In genomic region chr7:47588704-47589225, GRCh38 we compare ENCODE assay signal across 31 cellular contexts. TPM values are rescaled to one million over a fixed set of nuclear protein-coding genes. Genes with fewer than 3 reads are reported as not detected.
DNase-seq lines count a peak whose midpoint lies in the region; ATAC-seq, FAIRE-seq and TF ChIP-seq lines count a peak whose summit lies in the region.
"Had no signal": no experiment of that assay in that cellular context is flagged by ENCODE, and none has a peak within 500 bp of the region (broad histone marks: within the 10 kb centered on the region; RNA-seq: fewer than 3 reads in every experiment).

No MANE protein-coding gene starts in this region.

- no peaks in the 10 kb centered on the region for H3K36me3 Mint-ChIP-seq in dendritic cell treated with granulocyte-macrophage colony-stimulating factor and Interleukin-4, amounts not matched to agents 40 ng/mL and 50 ng/mL, for 4 days (ENCODE audit: low read depth)
- no peaks in the 10 kb centered on the region for H3K36me3 Mint-ChIP-seq in activated naive CD8-positive, alpha-beta T cell treated with anti-CD3 and anti-CD28 coated beads, Interleukin-2, amount 50 U/mL, for 24 hours (ENCODE audit: low read depth)

- H3K9me3 ChIP-seq in small intestine (ENCODE audit: control insufficient read depth, low read depth) (no peaks in the 10 kb centered on the region), Karpas-422 (ENCODE audit: low read length) (no peaks in the 10 kb centered on the region)
- H3K9me3 ChIP-seq: sigmoid colon, suprapubic skin had no signal

- no peak for TF ChIP-seq CTCF in GM13976 (IDR thresholded peaks at IDR 0.05; ENCODE audit: borderline replicate concordance, control extremely low read depth, extremely low read depth, insufficient read depth, missing control alignments)

- intact Hi-C loops in dendritic cell treated with granulocyte-macrophage colony-stimulating factor and Interleukin-4, amounts not matched to agents 40 ng/mL and 50 ng/mL, for 4 days (cut with micrococcal nuclease): loop anchor here (10.0 kb wide), 1 partner anchor 226 kb away; no protein-coding TSS in a partner anchor

- no peaks in the 10 kb centered on the region for H3K9me3 Mint-ChIP-seq in dendritic cell treated with granulocyte-macrophage colony-stimulating factor and Interleukin-4, amounts not matched to agents 40 ng/mL and 50 ng/mL, for 4 days
- H3K9me3 Mint-ChIP-seq in activated naive CD8-positive, alpha-beta T cell treated with anti-CD3 and anti-CD28 coated beads, Interleukin-2, amount 50 U/mL, for 24 hours: no peaks in the 10 kb centered on the region
- H3K9me3 Mint-ChIP-seq: activated CD4-positive, alpha-beta memory T cell treated with anti-CD3 and anti-CD28 coated beads, Interleukin-2, amount 10 ng/mL, durations not matched to agents 7 days and 5 days had no signal

- WGBS in small intestine, 3 donors: 18 to 54% (median 30%) methylated on average over 8 of the region's 8 CpGs

- peak overlapping the region; percentile 3 for H3K27ac Mint-ChIP-seq in dendritic cell treated with granulocyte-macrophage colony-stimulating factor and Interleukin-4, amounts not matched to agents 40 ng/mL and 50 ng/mL, for 4 days
- no peak overlapping the region for H3K27ac Mint-ChIP-seq in activated naive CD8-positive, alpha-beta T cell treated with anti-CD3 and anti-CD28 coated beads, Interleukin-2, amount 50 U/mL, for 24 hours
- H3K27ac Mint-ChIP-seq: activated CD4-positive, alpha-beta memory T cell treated with anti-CD3 and anti-CD28 coated beads, Interleukin-2, amount 10 ng/mL, durations not matched to agents 7 days and 5 days had no signal

- FAIRE-seq in small intestine (lab: Jason Lieb, UNC): no peak
- FAIRE-seq: endometrium, GM12891, GM19239, H1 had no signal

- no peaks in the 10 kb centered on the region for H3K4me1 ChIP-seq in small intestine (ENCODE audit: control insufficient read depth in 2 of 2, insufficient read depth in 1 of 2, low read depth in 1 of 2, low read length in 1 of 2)
- peaks cover 2% of the 10 kb centered on the region; the same call in 1 of the 2 replicates for H3K4me1 ChIP-seq in Karpas-422 (ENCODE audit: low read length)

- no peak overlapping the region for H2AFZ ChIP-seq in Karpas-422 (ENCODE audit: low read length)

- no peaks in the 10 kb centered on the region for H4K20me1 ChIP-seq in Karpas-422 (ENCODE audit: insufficient read depth, low read depth, low read length)

- H3K4me3 ChIP-seq in small intestine (ENCODE audit: low read depth in 1 of 2, low read length in 2 of 2) (no peak overlapping the region), Karpas-422 (ENCODE audit: low read length) (no peak overlapping the region)
- H3K4me3 ChIP-seq: breast epithelium, sigmoid colon, suprapubic skin had no signal

- no peaks in the 10 kb centered on the region for H3K36me3 ChIP-seq in small intestine (ENCODE audit: control insufficient read depth in 2 of 2, insufficient read depth in 2 of 2, low read length in 2 of 2)
- H3K36me3 ChIP-seq in Karpas-422 (ENCODE audit: insufficient read depth, low read length): no peaks in the 10 kb centered on the region
- H3K36me3 ChIP-seq: breast epithelium, sigmoid colon, suprapubic skin had no signal

- H3K27me3 ChIP-seq in small intestine (ENCODE audit: control insufficient read depth in 2 of 2, insufficient read depth in 2 of 2, low read length in 2 of 2) (no peaks in the 10 kb centered on the region), Karpas-422 (ENCODE audit: low read length) (no peaks in the 10 kb centered on the region)
- H3K27me3 ChIP-seq: breast epithelium, sigmoid colon, suprapubic skin had no signal

- H3K79me2 ChIP-seq in Karpas-422 (ENCODE audit: low read length): no peaks in the 10 kb centered on the region

- H3K9ac ChIP-seq in Karpas-422 (ENCODE audit: low read length): no peak overlapping the region

- no peak for ATAC-seq in HG02973 (IDR thresholded peaks at IDR 0.05; ENCODE audit: unreplicated experiment)
- no peak for ATAC-seq in activated naive CD8-positive, alpha-beta T cell treated with anti-CD3 and anti-CD28 coated beads, Interleukin-2, amount 50 U/mL, for 24 hours

- H3K27ac ChIP-seq in small intestine (ENCODE audit: low read depth in 1 of 2, low read length in 1 of 2) (peak overlapping the region in 1 of 2 donors; percentile 43), Karpas-422 (ENCODE audit: low read length) (no peak overlapping the region)
- H3K27ac ChIP-seq: breast epithelium, C4-2B, sigmoid colon, suprapubic skin had no signal

- in situ Hi-C loops in GM13976 (cut with MboI; ENCODE audit: low sequenced_read_pairs, unreplicated experiment): no loop called here

- peaks cover 2% of the 10 kb centered on the region for H3K27me3 Mint-ChIP-seq in dendritic cell treated with granulocyte-macrophage colony-stimulating factor and Interleukin-4, amounts not matched to agents 40 ng/mL and 50 ng/mL, for 4 days
- no peaks in the 10 kb centered on the region for H3K27me3 Mint-ChIP-seq in activated naive CD8-positive, alpha-beta T cell treated with anti-CD3 and anti-CD28 coated beads, Interleukin-2, amount 50 U/mL, for 24 hours
- H3K27me3 Mint-ChIP-seq: activated CD4-positive, alpha-beta memory T cell treated with anti-CD3 and anti-CD28 coated beads, Interleukin-2, amount 10 ng/mL, durations not matched to agents 7 days and 5 days had no signal

- H3K4me2 ChIP-seq in Karpas-422 (ENCODE audit: low read depth, low read length, poor library complexity, severe bottlenecking): no peak overlapping the region

- peaks cover 54% of the 10 kb centered on the region for H3K4me1 Mint-ChIP-seq in dendritic cell treated with granulocyte-macrophage colony-stimulating factor and Interleukin-4, amounts not matched to agents 40 ng/mL and 50 ng/mL, for 4 days (ENCODE audit: low read depth)
- H3K4me1 Mint-ChIP-seq in activated naive CD8-positive, alpha-beta T cell treated with anti-CD3 and anti-CD28 coated beads, Interleukin-2, amount 50 U/mL, for 24 hours: no peaks in the 10 kb centered on the region
- H3K4me1 Mint-ChIP-seq: activated CD4-positive, alpha-beta memory T cell treated with anti-CD3 and anti-CD28 coated beads, Interleukin-2, amount 10 ng/mL, durations not matched to agents 7 days and 5 days had no signal

- DNase-seq in GM13976 (ENCODE audit: low spot score) (peak; percentile 63), NCI-H2029 treated with DMSO at 0.1 percent for 48 hours (lab: John Stamatoyannopoulos, UW) (peak; percentile 24), small intestine (peak; percentile 73), Karpas-422 (no peak), GOT3 (lab: John Stamatoyannopoulos, UW) (no peak)
- no peak for DNase-seq in activated naive CD8-positive, alpha-beta T cell treated with anti-CD3 and anti-CD28 coated beads, Interleukin-2, amount 50 U/mL, for 24 hours
- DNase-seq: activated CD4-positive, alpha-beta memory T cell treated with anti-CD3 and anti-CD28 coated beads, Interleukin-2, amount 10 ng/mL, durations not matched to agents 7 days and 5 days; activated CD4-positive, CD25-positive, alpha-beta regulatory T cell; activated gamma-delta T cell treated with Interleukin-2 at 50 U/mL for 16 hours; activated T-cell treated with anti-CD3 and anti-CD28 coated beads for 4 hours; cortex of kidney; DMS79; glutamatergic neuron; left cardiac atrium; midbrain; MM.1S; NCI-H1436; NCI-H2171 treated with DMSO at 0.1 percent for 48 hours; NCI-H526 treated with DMSO at 0.1 percent for 48 hours; sigmoid colon; T-helper 9 cell had no signal

- no peaks in the 10 kb centered on the region for H3K9me2 ChIP-seq in Karpas-422 (replicated peaks; ENCODE audit: insufficient read depth, low read length)

- H3K4me3 Mint-ChIP-seq in dendritic cell treated with granulocyte-macrophage colony-stimulating factor and Interleukin-4, amounts not matched to agents 40 ng/mL and 50 ng/mL, for 4 days: no peak overlapping the region
- no peak overlapping the region for H3K4me3 Mint-ChIP-seq in activated naive CD8-positive, alpha-beta T cell treated with anti-CD3 and anti-CD28 coated beads, Interleukin-2, amount 50 U/mL, for 24 hours
- H3K4me3 Mint-ChIP-seq: activated CD4-positive, alpha-beta memory T cell treated with anti-CD3 and anti-CD28 coated beads, Interleukin-2, amount 10 ng/mL, durations not matched to agents 7 days and 5 days; neural crest cell had no signal

RNA-seq across cellular contexts. Expression of gene TNS3, which starts 6.9 kb away (rescaled TPM):
- 10 to 100 TPM; 17.2 to 29.7 (median 24.9) TPM for polyA plus RNA-seq in small intestine
- 56.6 and 60.5 TPM in 2 replicates for total RNA-seq in Karpas-422 (2014; rRNA removed; shearing (Covaris generic); ENCODE audit: low replicate concordance)

Comparison
In these comparisons a context has a peak if more than half of its experiments do, and no peak if none do; other contexts are left out.
1. DNase-seq: peak in GM13976 (single experiment), NCI-H2029 treated with DMSO at 0.1 percent for 48 hours (single experiment) and small intestine (single experiment); none in Karpas-422 (single experiment), activated naive CD8-positive, alpha-beta T cell treated with anti-CD3 and anti-CD28 coated beads, Interleukin-2, amount 50 U/mL, for 24 hours (single experiment) and GOT3 (single experiment).